Comparison of ENCODE assay signal across 8 cellular contexts in the genomic region with DNA sequence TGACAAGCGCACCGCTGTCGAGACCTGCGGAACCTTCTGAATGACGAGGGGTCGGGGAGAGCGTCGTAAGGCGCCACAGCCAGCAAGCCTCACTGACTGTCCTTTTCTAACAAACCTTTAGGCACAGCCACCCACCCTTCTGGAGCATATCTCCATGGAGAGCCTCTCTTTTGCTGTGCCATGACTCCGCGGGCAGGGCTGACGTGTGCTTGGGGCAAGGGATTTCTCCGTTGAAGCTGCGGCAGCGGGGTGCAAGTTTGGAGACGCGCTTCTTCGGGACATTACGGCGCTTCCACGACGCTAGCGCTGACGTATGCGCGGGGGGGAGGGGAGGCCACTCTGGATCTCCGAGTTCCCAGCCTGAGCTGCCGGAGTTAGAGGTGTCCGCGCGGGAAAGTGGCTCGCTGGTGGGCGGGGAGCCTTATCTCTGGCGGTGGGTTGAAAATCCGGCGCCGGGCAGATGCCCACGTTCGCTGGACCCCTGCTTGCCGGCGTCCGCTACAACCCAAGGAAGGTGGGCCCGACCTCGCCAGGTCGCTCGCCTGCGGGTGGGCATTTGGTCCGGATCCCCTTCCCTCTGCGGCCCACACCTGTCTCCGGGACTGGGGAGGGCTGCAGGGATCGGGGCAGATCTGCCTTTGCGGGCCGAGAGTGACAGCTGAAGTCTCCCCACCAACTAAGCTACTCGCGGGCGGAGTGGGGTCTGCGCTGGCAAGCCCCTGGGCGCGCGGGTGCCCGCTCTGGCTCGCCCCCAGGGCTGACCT. TPM values are rescaled to one million over a fixed set of nuclear protein-coding genes. Genes with fewer than 3 reads are reported as not detected.
A peak's percentile ranks its signal among the peaks of the same experiment; 100 is the strongest.
DNase-seq lines count a peak whose midpoint lies in the region; ATAC-seq and TF ChIP-seq lines count a peak whose summit lies in the region.

No MANE protein-coding gene starts in this region.

- H3K4me3 ChIP-seq in AG09309 (ENCODE audit: control insufficient read depth, low read depth, low read length), result peak overlapping the region; percentile 94

- ATAC-seq in GM18870 (IDR thresholded peaks at IDR 0.05; ENCODE audit: unreplicated experiment), result peak; percentile 54
- ATAC-seq in HG03108 (IDR thresholded peaks at IDR 0.05; ENCODE audit: unreplicated experiment), result peak; percentile 71

- DNase-seq in AG09309 (ENCODE audit: low read depth), result no peak
- peak; percentile 77 for DNase-seq in NCI-H226
- DNase-seq in activated CD4-positive, CD25-positive, alpha-beta regulatory T cell treated with anti-CD3 and anti-CD28 coated beads, Interleukin-2, amount 50 U/mL, for 72 hours, result peak; percentile 83
- DNase-seq in cerebellum (ENCODE audit: low spot score), result peak; percentile 94
- peak; percentile 48 for DNase-seq in kidney glomerular epithelial cell (lab: John Stamatoyannopoulos, UW)
- DNase-seq in stimulated activated CD4-positive, alpha-beta T cell treated with anti-CD3 and anti-CD28 coated beads, Interleukin-15, amount 100 ng/mL, for 48 hours (ENCODE audit: low read depth in 2 of 2), result peak; percentile 69 to 79

- no peak for TF ChIP-seq CTCF in AG09309 (IDR thresholded peaks at IDR 0.05; ENCODE audit: control insufficient read depth, insufficient read depth, low read depth, low read length, missing control alignments)

RNA-seq across cellular contexts. Expression of a gene that starts 0.5 kb away (rescaled TPM):
- 21.1 TPM for total RNA-seq in cerebellum
